16 cellular contexts compared by ENCODE assay signal in genomic region chr1:88740784-88741183, GRCh38. TPM values are rescaled to one million over a fixed set of nuclear protein-coding genes. Genes with fewer than 3 reads are reported as not detected.
A peak's percentile ranks its signal among the peaks of the same experiment; 100 is the strongest.
DNase-seq lines count a peak whose midpoint lies in the region; ATAC-seq and TF ChIP-seq lines count a peak whose summit lies in the region.
"Had no signal": no experiment of that assay in that cellular context is flagged by ENCODE, and none has a peak within 500 bp of the region (broad histone marks: within the 10 kb centered on the region; RNA-seq: fewer than 3 reads in every experiment).

No MANE protein-coding gene starts in this region.

- H4K5ac ChIP-seq in IMR-90 (ENCODE audit: low read depth, low read length): no peak overlapping the region

- in situ Hi-C loops in IMR-90 (cut with MboI; ENCODE audit: low sequenced_read_pairs): loop anchor here (10.0 kb wide), 1 partner anchor 134 kb away; no protein-coding TSS in a partner anchor

- peak overlapping the region; percentile 53 for H3K4me2 ChIP-seq in IMR-90 (ENCODE audit: low read depth, low read length)
- H3K4me2 ChIP-seq in mesenchymal stem cell (ENCODE audit: low read length, poor library complexity, severe bottlenecking): no peak overlapping the region

- peaks cover 9% of the 10 kb centered on the region for H3K9me1 ChIP-seq in IMR-90 (ENCODE audit: insufficient read depth, low read length)

- H3K36me3 ChIP-seq in IMR-90 (ENCODE audit: control insufficient read depth, insufficient read depth, low read length) (peaks cover 3% of the 10 kb centered on the region; the same call in 1 of the 2 replicates), mesenchymal stem cell (ENCODE audit: control insufficient read depth in 1 of 2, insufficient read depth in 2 of 2, low read depth in 1 of 2, low read length in 2 of 2) (peaks cover 4 to 18% of the 10 kb centered on the region in 2 experiments), spleen (peaks cover 0 to 65% (median 6%) of the 10 kb centered on the region in 6 donors)

- TF ChIP-seq RAD21 in IMR-90 (IDR thresholded peaks at IDR 0.05; ENCODE audit: low read length): no peak

- H3K4me3 ChIP-seq in IMR-90 (ENCODE audit: insufficient read depth, low read depth, low read length): no peak overlapping the region
- peak overlapping the region in 1 of 2 experiments; percentile 10 for H3K4me3 ChIP-seq in mesenchymal stem cell (ENCODE audit: insufficient read depth in 1 of 2, low read depth in 1 of 2, low read length in 2 of 2)
- no peak overlapping the region for H3K4me3 ChIP-seq in spleen
- H3K4me3 ChIP-seq: SK-N-MC had no signal

- TF ChIP-seq POLR2A in IMR-90 (IDR thresholded peaks at IDR 0.05; ENCODE audit: low read depth, low read length): no peak
- no peak for TF ChIP-seq POLR2A in spleen (IDR thresholded peaks at IDR 0.05)

- H3K18ac ChIP-seq in IMR-90 (ENCODE audit: low read depth, low read length) (no peak overlapping the region), mesenchymal stem cell (ENCODE audit: low read depth in 1 of 2, low read length in 2 of 2) (no peak overlapping the region)

- H2BK15ac ChIP-seq in IMR-90 (ENCODE audit: low read depth, low read length): no peak overlapping the region
- H2BK15ac ChIP-seq in mesenchymal stem cell (ENCODE audit: low read depth, poor library complexity, severe bottlenecking): no peak overlapping the region

- H2AFZ ChIP-seq in IMR-90 (replicated peaks; ENCODE audit: low read length, poor library complexity): no peak overlapping the region
- H2AFZ ChIP-seq in mesenchymal stem cell (ENCODE audit: low read depth, low read length): no peak overlapping the region

- no CpG with 5 or more reads among the region's 3 CpGs for WGBS in IMR-90 (ENCODE audit: extremely low coverage in 2 of 2, insufficient read length in 1 of 2), 2 experiments
- 61% methylated on average over 3 of the region's 3 CpGs for WGBS in mesenchymal stem cell
- 68 to 87% (median 76%) methylated on average over 3 of the region's 3 CpGs for WGBS in spleen, 5 donors

- peak; percentile 53; the same call in 1 of the 2 replicates for ATAC-seq in IMR-90 (ENCODE audit: low read depth)
- ATAC-seq in HG03159 (IDR thresholded peaks at IDR 0.05; ENCODE audit: unreplicated experiment): no peak

- dilution Hi-C loops in IMR-90 (cut with HindIII; ENCODE audit: low sequenced_read_pairs, unreplicated experiment): no loop called here

- H3K79me1 ChIP-seq in IMR-90 (ENCODE audit: low read depth in 1 of 2, low read length in 2 of 2) (peaks cover 27 to 49% of the 10 kb centered on the region in 2 experiments), mesenchymal stem cell (replicated peaks; ENCODE audit: low read length, poor library complexity, severe bottlenecking) (peaks cover 11% of the 10 kb centered on the region)

- H3K27ac ChIP-seq in IMR-90 (ENCODE audit: insufficient read depth, low read length) (no peak overlapping the region), epithelial cell of prostate (peak overlapping the region; percentile 23), mesenchymal stem cell (ENCODE audit: low read length, poor library complexity, severe bottlenecking) (no peak overlapping the region), spleen (no peak overlapping the region)
- H3K27ac ChIP-seq: SK-N-MC had no signal

- H2BK5ac ChIP-seq in IMR-90 (ENCODE audit: low read depth, low read length, poor library complexity, severe bottlenecking): no peak overlapping the region
- H2BK5ac ChIP-seq in mesenchymal stem cell (ENCODE audit: low read depth, low read length, poor library complexity, severe bottlenecking): no peak overlapping the region

- no TSS peak for BruUV-seq in IMR-90 (replicated peaks; lab: Mats Ljungman, UMichigan)

- no peak overlapping the region for H3K4me3 Mint-ChIP-seq in activated CD4-positive, alpha-beta memory T cell treated with anti-CD3 and anti-CD28 coated beads for 36 hours
- H3K4me3 Mint-ChIP-seq: B cell; CD4-positive, CD25-positive, alpha-beta regulatory T cell had no signal

- H3K27me3 Mint-ChIP-seq in activated CD4-positive, alpha-beta memory T cell treated with anti-CD3 and anti-CD28 coated beads for 36 hours: no peaks in the 10 kb centered on the region
- H3K27me3 Mint-ChIP-seq: B cell; CD4-positive, CD25-positive, alpha-beta regulatory T cell had no signal

- peaks cover 4% of the 10 kb centered on the region for H3K9me3 Mint-ChIP-seq in activated CD4-positive, alpha-beta memory T cell treated with anti-CD3 and anti-CD28 coated beads for 36 hours

- POLR2A ChIA-PET in IMR-90 (lab: Charles Lee; ENCODE audit: unreplicated experiment): no interaction called here
- POLR2A ChIA-PET in activated CD4-positive, alpha-beta memory T cell treated with anti-CD3 and anti-CD28 coated beads for 36 hours (lab: Charles Lee): no interaction called here

- intact Hi-C loops in IMR-90 (cut with micrococcal nuclease) (no loop called here), spleen (cut with DNase I; ENCODE audit: low total_unique reads) (no loop called here)
- intact Hi-C loops in activated CD4-positive, alpha-beta memory T cell treated with anti-CD3 and anti-CD28 coated beads for 36 hours (cut with micrococcal nuclease): no loop called here

- no peak for TF ChIP-seq CTCF in IMR-90 (conservative IDR thresholded peaks at IDR 0.05; ENCODE audit: low read depth, low read length)
- no peak for TF ChIP-seq CTCF in spleen (IDR thresholded peaks at IDR 0.05 in 8 of 11, conservative IDR thresholded peaks at IDR 0.05 in 3 of 11)
- TF ChIP-seq CTCF in GM20000 (IDR thresholded peaks at IDR 0.05; ENCODE audit: extremely low read depth, missing control alignments): no peak

- no peak overlapping the region for H4K91ac ChIP-seq in IMR-90 (ENCODE audit: insufficient read depth, low read depth, low read length)
- no peak overlapping the region for H4K91ac ChIP-seq in mesenchymal stem cell (ENCODE audit: low read length)

- no peak overlapping the region for H3K27ac Mint-ChIP-seq in activated CD4-positive, alpha-beta memory T cell treated with anti-CD3 and anti-CD28 coated beads for 36 hours
- H3K27ac Mint-ChIP-seq: B cell; CD4-positive, CD25-positive, alpha-beta regulatory T cell had no signal

- no peaks in the 10 kb centered on the region for H3K9me3 ChIP-seq in IMR-90 (ENCODE audit: control insufficient read depth, insufficient read depth, low read length)
- peaks cover 3% of the 10 kb centered on the region for H3K9me3 ChIP-seq in mesenchymal stem cell (ENCODE audit: control insufficient read depth, low read length)
- H3K9me3 ChIP-seq in spleen: peaks cover 0 to 13% (median 8%) of the 10 kb centered on the region in 8 donors
- H3K9me3 ChIP-seq: Caco-2 had no signal

- H2AK9ac ChIP-seq in IMR-90 (replicated peaks; ENCODE audit: low read depth, low read length, poor library complexity): no peak overlapping the region

- H4K8ac ChIP-seq in IMR-90 (ENCODE audit: low read depth in 2 of 2, low read length in 2 of 2): no peak overlapping the region
- H4K8ac ChIP-seq in mesenchymal stem cell (ENCODE audit: low read length): no peak overlapping the region

- H3K9ac ChIP-seq in IMR-90 (ENCODE audit: low read depth, low read length) (no peak overlapping the region), mesenchymal stem cell (ENCODE audit: low read length) (peak overlapping the region; percentile 84)

- peaks cover 14% of the 10 kb centered on the region for H3K4me1 Mint-ChIP-seq in activated CD4-positive, alpha-beta memory T cell treated with anti-CD3 and anti-CD28 coated beads for 36 hours (ENCODE audit: low read depth)

- H2BK120ac ChIP-seq in IMR-90 (ENCODE audit: low read depth, low read length) (no peak overlapping the region), mesenchymal stem cell (ENCODE audit: low read depth, low read length) (no peak overlapping the region)

- CTCF ChIA-PET in IMR-90 (lab: Yijun Ruan, JAX): no interaction called here
- CTCF ChIA-PET in activated CD4-positive, alpha-beta memory T cell treated with anti-CD3 and anti-CD28 coated beads for 36 hours (lab: Charles Lee): no interaction called here

- no peak overlapping the region for H2BK12ac ChIP-seq in mesenchymal stem cell (ENCODE audit: low read length in 2 of 2)

- no peaks in the 10 kb centered on the region for H3K27me3 ChIP-seq in IMR-90 (ENCODE audit: control insufficient read depth, insufficient read depth, low read length)
- H3K27me3 ChIP-seq in mesenchymal stem cell (ENCODE audit: control insufficient read depth in 1 of 2, insufficient read depth in 1 of 2, low read length in 2 of 2): no peaks in the 10 kb centered on the region
- no peaks in the 10 kb centered on the region for H3K27me3 ChIP-seq in spleen (replicated peaks in 1 of 7)

- peaks cover 23% of the 10 kb centered on the region for H4K20me1 ChIP-seq in IMR-90 (ENCODE audit: insufficient read depth, low read length)

- no peak overlapping the region for H3K4ac ChIP-seq in IMR-90 (ENCODE audit: low read depth, low read length)
- no peak overlapping the region for H3K4ac ChIP-seq in mesenchymal stem cell (ENCODE audit: low read depth in 1 of 2, low read length in 2 of 2)

- H3K23ac ChIP-seq in IMR-90 (ENCODE audit: low read depth, low read length): no peak overlapping the region
- no peak overlapping the region for H3K23ac ChIP-seq in mesenchymal stem cell (ENCODE audit: low read length in 2 of 2)

- peaks cover 27% of the 10 kb centered on the region for H3K36me3 Mint-ChIP-seq in activated CD4-positive, alpha-beta memory T cell treated with anti-CD3 and anti-CD28 coated beads for 36 hours

- H2AK5ac ChIP-seq in IMR-90 (ENCODE audit: low read depth, low read length) (no peak overlapping the region), mesenchymal stem cell (ENCODE audit: low read length, severe bottlenecking) (no peak overlapping the region)

- no peak overlapping the region for H3K14ac ChIP-seq in IMR-90 (replicated peaks; ENCODE audit: low read depth, low read length)
- no peak overlapping the region for H3K14ac ChIP-seq in mesenchymal stem cell (ENCODE audit: low read length in 2 of 2)

- no peak overlapping the region for H3K56ac ChIP-seq in IMR-90 (ENCODE audit: extremely low read depth, insufficient read depth, low read length)

- H3K4me1 ChIP-seq in IMR-90 (ENCODE audit: control insufficient read depth, insufficient read depth, low read length): peaks cover 3% of the 10 kb centered on the region; the same call in 1 of the 2 replicates
- peaks cover 4% of the 10 kb centered on the region for H3K4me1 ChIP-seq in mesenchymal stem cell (ENCODE audit: control insufficient read depth, insufficient read depth, low read depth, low read length)
- H3K4me1 ChIP-seq in spleen: peaks cover 0 to 12% (median 2%) of the 10 kb centered on the region in 6 donors
- H3K4me1 ChIP-seq: Caco-2 had no signal

- H2BK20ac ChIP-seq in IMR-90 (ENCODE audit: low read depth, low read length): no peak overlapping the region

- DNase-seq in IMR-90: peak; percentile 38
- DNase-seq in epithelial cell of prostate (ENCODE audit: low read depth, low spot score): no peak
- DNase-seq in mesenchymal stem cell: peak; percentile 23
- DNase-seq in activated CD4-positive, alpha-beta memory T cell treated with anti-CD3 and anti-CD28 coated beads for 36 hours: no peak
- no peak for DNase-seq in spleen
- DNase-seq in GM20000 (ENCODE audit: low spot score): no peak
- DNase-seq: Caco-2; CD4-positive, CD25-positive, alpha-beta regulatory T cell; KBM-7; NCI-H1436; NCI-H2029 treated with DMSO at 0.1 percent for 48 hours; NCI-H2171 treated with DMSO at 0.1 percent for 48 hours; NCI-H510A had no signal

RNA-seq across cellular contexts. Expression of gene PKN2, which starts 56.7 kb away (rescaled TPM):
- total RNA-seq in IMR-90 (2012; rRNA removed) (22.2 and 40.8 TPM in 2 replicates), spleen (10 to 100 TPM; 43.2 to 63.9 (median 52.1) TPM)
- polyA plus RNA-seq in IMR-90 (2012; rRNA removed) (9.9 and 12.7 TPM in 2 replicates), spleen (10 to 100 TPM; 10.2 to 13.3 (median 12.5) TPM)
- 1.1 and 1.4 TPM in 2 replicates for polyA plus RNA-seq in IMR-90 (2012; cell fraction: cytosol; rRNA removed)
- polyA plus RNA-seq in IMR-90 (2012; cell fraction: nucleus; rRNA removed; ENCODE audit: low replicate concordance): 2.8 and 30.9 TPM in 2 replicates
- 22.5 TPM for polyA plus RNA-seq in mesenchymal stem cell (2013, experiment 1 of 2)
- 22.7 TPM for polyA plus RNA-seq in mesenchymal stem cell (2013, experiment 2 of 2)
- total RNA-seq in activated CD4-positive, alpha-beta memory T cell treated with anti-CD3 and anti-CD28 coated beads for 36 hours: 10 to 100 TPM; 16.2 to 17.9 TPM

Comparison
In these comparisons a context has a peak if more than half of its experiments do, and no peak if none do; other contexts are left out.
1. DNase-seq: peak in IMR-90 (single experiment) and mesenchymal stem cell (single experiment); none in epithelial cell of prostate (single experiment), activated CD4-positive, alpha-beta memory T cell treated with anti-CD3 and anti-CD28 coated beads for 36 hours (single experiment), spleen (single experiment) and GM20000 (single experiment).